Comparison of ENCODE assay signal across 8 cellular contexts in the genomic region with DNA sequence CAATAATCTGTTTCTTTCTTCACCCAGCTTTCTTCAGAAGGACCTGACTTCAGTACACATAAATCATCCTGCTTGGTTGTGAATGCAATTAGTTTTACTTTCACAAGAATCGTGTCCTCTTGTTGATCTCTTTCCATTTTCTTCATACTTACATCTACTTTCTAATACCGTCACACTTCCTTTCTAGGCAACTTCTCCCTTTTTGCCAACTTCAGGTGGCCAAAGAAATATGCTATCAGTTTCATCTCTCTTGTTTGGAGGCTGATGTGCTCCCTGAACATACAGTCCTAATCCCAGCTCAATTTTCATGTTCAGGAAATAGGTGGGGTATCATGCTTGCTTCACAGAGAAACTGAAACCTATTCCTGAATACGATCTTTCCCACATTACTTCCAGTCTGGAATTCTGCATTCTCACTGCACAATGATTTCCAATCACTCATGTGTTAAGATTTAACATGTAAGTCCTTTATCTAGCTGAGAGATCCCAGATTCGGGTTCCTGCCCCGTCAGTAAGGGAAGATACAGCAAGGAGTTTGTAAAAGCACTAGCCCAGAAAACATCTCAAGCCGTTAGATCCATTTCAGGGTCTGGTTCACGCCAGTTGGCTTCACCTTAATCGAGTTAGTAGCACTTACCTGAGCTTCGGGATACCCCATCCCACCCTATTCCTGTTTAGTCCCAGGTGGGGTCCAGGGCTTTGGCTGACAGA. TPM values are rescaled to one million over a fixed set of nuclear protein-coding genes. Genes with fewer than 3 reads are reported as not detected.
DNase-seq lines count a peak whose midpoint lies in the region; ATAC-seq and TF ChIP-seq lines count a peak whose summit lies in the region.

No MANE protein-coding gene starts in this region.

- DNase-seq in NCI-H69 (lab: John Stamatoyannopoulos, UW) (peak; percentile 27), NCI-H2029 (lab: John Stamatoyannopoulos, UW) (no peak)
- DNase-seq in central memory CD4-positive, alpha-beta T cell = peak; percentile 17

- ATAC-seq in HG03135 (IDR thresholded peaks at IDR 0.05; ENCODE audit: unreplicated experiment) (no peak), GM21367 (IDR thresholded peaks at IDR 0.05; ENCODE audit: unreplicated experiment) (no peak), HG02763 (IDR thresholded peaks at IDR 0.05; ENCODE audit: unreplicated experiment) (no peak)

- peaks cover 51% of the 10 kb centered on the region for H3K4me1 ChIP-seq in mononuclear cell (ENCODE audit: insufficient read depth, low read length)

- TF ChIP-seq CTCF in GM12875 (IDR thresholded peaks at IDR 0.05; ENCODE audit: borderline replicate concordance, insufficient read depth, low read depth, low read length) = no peak

- H3K4me3 ChIP-seq in GM12875 (ENCODE audit: low read depth, low read length) (peak overlapping the region; percentile 94), mononuclear cell (ENCODE audit: low read length) (peak overlapping the region; percentile 90)

- no peaks in the 10 kb centered on the region for H3K9me3 ChIP-seq in mononuclear cell (ENCODE audit: low read depth, low read length)

- no peaks in the 10 kb centered on the region for H3K27me3 ChIP-seq in mononuclear cell (ENCODE audit: insufficient read depth, low read length)

RNA-seq across cellular contexts. Expression of gene SLC25A28, which starts 1.0 kb away (rescaled TPM):
- total RNA-seq in mononuclear cell = 43.1 TPM

RNA-seq across cellular contexts. Expression of gene ENTPD7, which starts 40.1 kb away (rescaled TPM):
- 4.6 TPM for total RNA-seq in mononuclear cell
